8 cellular contexts compared by ENCODE assay signal in the genomic region with DNA sequence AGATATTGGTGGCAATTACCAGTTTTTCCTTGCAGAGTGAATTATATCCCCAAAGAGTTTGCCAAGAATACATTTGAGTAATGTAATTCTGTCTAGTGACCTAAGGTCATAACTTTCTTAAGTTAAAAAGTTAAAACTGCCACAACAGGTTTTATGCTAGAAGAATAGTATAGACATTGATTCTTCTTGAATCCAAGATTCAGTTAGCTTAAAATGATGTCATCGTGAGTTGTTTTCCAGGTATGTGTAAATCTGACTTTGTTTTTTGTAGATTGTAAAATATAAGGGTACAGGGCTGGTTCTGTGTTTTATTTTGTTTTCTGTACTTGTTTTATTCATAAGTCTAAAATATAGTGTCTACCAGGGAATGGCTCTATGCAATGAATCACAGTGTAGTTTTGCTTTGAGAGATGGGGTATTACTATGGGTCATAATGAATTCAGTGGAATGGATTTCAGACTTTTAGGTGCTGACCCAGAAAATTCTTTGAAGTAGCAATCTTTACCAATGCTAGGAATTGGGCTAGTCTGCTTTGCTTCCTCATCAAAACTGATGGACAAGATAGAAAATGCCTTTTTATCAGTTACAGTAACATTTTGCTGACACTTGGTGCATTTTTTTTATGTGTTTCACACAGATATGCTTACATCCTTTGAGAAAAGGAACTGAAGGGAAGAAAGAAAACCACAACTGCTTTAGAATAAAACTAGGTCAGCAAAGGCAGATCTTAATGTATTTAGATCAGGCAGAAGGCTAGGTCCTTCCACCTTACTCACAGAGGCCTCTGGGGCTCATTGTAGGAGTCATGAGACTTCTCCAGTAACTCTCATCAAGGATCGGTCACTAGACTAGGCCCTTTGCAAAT. TPM values are rescaled to one million over a fixed set of nuclear protein-coding genes. Genes with fewer than 3 reads are reported as not detected.
A peak's percentile ranks its signal among the peaks of the same experiment; 100 is the strongest.
DNase-seq lines count a peak whose midpoint lies in the region; ATAC-seq and TF ChIP-seq lines count a peak whose summit lies in the region.

No MANE protein-coding gene starts in this region.

- peak overlapping the region; percentile 67 for H3K4me3 Mint-ChIP-seq in CD8-positive, alpha-beta T cell
- peak overlapping the region; percentile 2 for H3K4me3 Mint-ChIP-seq in activated naive CD8-positive, alpha-beta T cell treated with anti-CD3 and anti-CD28 coated beads for 36 hours
- peak overlapping the region; percentile 31 to 59 for H3K4me3 Mint-ChIP-seq in stimulated activated naive CD8-positive, alpha-beta T cell treated with anti-CD3 and anti-CD28 coated beads, Interleukin-15, amount 100 ng/mL, for 72 hours

- CTCF ChIA-PET in CD8-positive, alpha-beta T cell (lab: Charles Lee), result interaction anchor here (1.0 to 3.2 kb wide), 4 partner anchors 12 to 115 kb away, joined by 4 to 26 read pairs (median 16); no protein-coding TSS in a partner anchor

- TF ChIP-seq CTCF in CD8-positive, alpha-beta T cell (IDR thresholded peaks at IDR 0.05), result peak; percentile 24

- peaks cover 11% of the 10 kb centered on the region for H3K9me3 Mint-ChIP-seq in CD8-positive, alpha-beta T cell
- H3K9me3 Mint-ChIP-seq in activated naive CD8-positive, alpha-beta T cell treated with anti-CD3 and anti-CD28 coated beads for 36 hours, result peaks cover 17% of the 10 kb centered on the region
- H3K9me3 Mint-ChIP-seq in stimulated activated naive CD8-positive, alpha-beta T cell treated with anti-CD3 and anti-CD28 coated beads, Interleukin-15, amount 100 ng/mL, for 72 hours, result peaks cover 5 to 24% of the 10 kb centered on the region in 2 donors

- peaks cover 58% of the 10 kb centered on the region for H3K4me1 ChIP-seq in CD8-positive, alpha-beta T cell (ENCODE audit: insufficient read depth, low read length)

- peak overlapping the region; percentile 92 for H3K27ac Mint-ChIP-seq in CD8-positive, alpha-beta T cell
- H3K27ac Mint-ChIP-seq in activated naive CD8-positive, alpha-beta T cell treated with anti-CD3 and anti-CD28 coated beads for 36 hours, result peak overlapping the region; percentile 79
- peak overlapping the region in 1 of 2 donors; percentile 42 for H3K27ac Mint-ChIP-seq in stimulated activated naive CD8-positive, alpha-beta T cell treated with anti-CD3 and anti-CD28 coated beads, Interleukin-15, amount 100 ng/mL, for 72 hours

- H3K4me1 Mint-ChIP-seq in CD8-positive, alpha-beta T cell (ENCODE audit: low read depth), result peaks cover 80% of the 10 kb centered on the region
- peaks cover 76% of the 10 kb centered on the region for H3K4me1 Mint-ChIP-seq in activated naive CD8-positive, alpha-beta T cell treated with anti-CD3 and anti-CD28 coated beads for 36 hours
- peaks cover 76% of the 10 kb centered on the region for H3K4me1 Mint-ChIP-seq in stimulated activated naive CD8-positive, alpha-beta T cell treated with anti-CD3 and anti-CD28 coated beads, Interleukin-15, amount 100 ng/mL, for 72 hours

- H3K27me3 ChIP-seq in CD8-positive, alpha-beta T cell (ENCODE audit: insufficient read depth, low read length), result no peaks in the 10 kb centered on the region

- no peaks in the 10 kb centered on the region for H3K36me3 ChIP-seq in CD8-positive, alpha-beta T cell (ENCODE audit: insufficient read depth, low read length)

- H3K36me3 Mint-ChIP-seq in CD8-positive, alpha-beta T cell, result peaks cover 4% of the 10 kb centered on the region
- H3K36me3 Mint-ChIP-seq in activated naive CD8-positive, alpha-beta T cell treated with anti-CD3 and anti-CD28 coated beads for 36 hours, result peaks cover 32% of the 10 kb centered on the region

- peak; percentile 71 for ATAC-seq in CD8-positive, alpha-beta T cell
- ATAC-seq in GM19452 (IDR thresholded peaks at IDR 0.05; ENCODE audit: unreplicated experiment) (peak; percentile 29), HG03460 (IDR thresholded peaks at IDR 0.05; ENCODE audit: unreplicated experiment) (peak; percentile 39), HG02571 (IDR thresholded peaks at IDR 0.05; ENCODE audit: unreplicated experiment) (no peak)
- ATAC-seq in stimulated activated naive CD8-positive, alpha-beta T cell treated with anti-CD3 and anti-CD28 coated beads, Interleukin-15, amount 100 ng/mL, for 72 hours, result peak; percentile 77

- peaks cover 5% of the 10 kb centered on the region for H3K9me3 ChIP-seq in CD8-positive, alpha-beta T cell (ENCODE audit: low read length)

- no peaks in the 10 kb centered on the region for H3K27me3 Mint-ChIP-seq in CD8-positive, alpha-beta T cell (ENCODE audit: low read depth)
- no peaks in the 10 kb centered on the region for H3K27me3 Mint-ChIP-seq in activated naive CD8-positive, alpha-beta T cell treated with anti-CD3 and anti-CD28 coated beads for 36 hours
- H3K27me3 Mint-ChIP-seq in stimulated activated naive CD8-positive, alpha-beta T cell treated with anti-CD3 and anti-CD28 coated beads, Interleukin-15, amount 100 ng/mL, for 72 hours, result no peaks in the 10 kb centered on the region

- intact Hi-C loops in CD8-positive, alpha-beta T cell (cut with DNase I, micrococcal nuclease), result loop anchor here in 1 of 2 experiments (1.0 to 5.0 kb wide), 3 partner anchors 12 to 51 kb away; no protein-coding TSS in a partner anchor

- no peak for DNase-seq in CD8-positive, alpha-beta T cell
- DNase-seq in activated naive CD8-positive, alpha-beta T cell treated with anti-CD3 and anti-CD28 coated beads for 36 hours, result no peak
- no peak for DNase-seq in stimulated activated naive CD8-positive, alpha-beta T cell treated with anti-CD3 and anti-CD28 coated beads, Interleukin-15, amount 100 ng/mL, for 72 hours
- DNase-seq in hepatic stellate cell (ENCODE audit: low spot score) (no peak), nucleus accumbens (lab: John Stamatoyannopoulos, UW) (no peak)

- POLR2A ChIA-PET in CD8-positive, alpha-beta T cell (lab: Charles Lee), result no interaction called here

- no peak overlapping the region for H3K4me3 ChIP-seq in CD8-positive, alpha-beta T cell (ENCODE audit: low read depth, low read length)

- H3K27ac ChIP-seq in CD8-positive, alpha-beta T cell (ENCODE audit: low read depth, low read length), result peak overlapping the region; percentile 19

RNA-seq across cellular contexts. Expression of gene MGAT5, which starts 20.8 kb away (rescaled TPM):
- total RNA-seq in CD8-positive, alpha-beta T cell, result 10 to 100 TPM; 49.6 to 52.9 TPM
- 10 to 100 TPM; 34.0 to 34.5 TPM for total RNA-seq in activated naive CD8-positive, alpha-beta T cell treated with anti-CD3 and anti-CD28 coated beads for 36 hours

Comparison
In these comparisons a context has a peak if more than half of its experiments do, and no peak if none do; other contexts are left out.
1. H3K4me3 Mint-ChIP-seq: peak in every context shown above with its lines; median percentile 67 in CD8-positive, alpha-beta T cell; 45 in stimulated activated naive CD8-positive, alpha-beta T cell treated with anti-CD3 and anti-CD28 coated beads, Interleukin-15, amount 100 ng/mL, for 72 hours; 2 in activated naive CD8-positive, alpha-beta T cell treated with anti-CD3 and anti-CD28 coated beads for 36 hours.